ENCODE assay signal across 22 cellular contexts in the genomic region with DNA sequence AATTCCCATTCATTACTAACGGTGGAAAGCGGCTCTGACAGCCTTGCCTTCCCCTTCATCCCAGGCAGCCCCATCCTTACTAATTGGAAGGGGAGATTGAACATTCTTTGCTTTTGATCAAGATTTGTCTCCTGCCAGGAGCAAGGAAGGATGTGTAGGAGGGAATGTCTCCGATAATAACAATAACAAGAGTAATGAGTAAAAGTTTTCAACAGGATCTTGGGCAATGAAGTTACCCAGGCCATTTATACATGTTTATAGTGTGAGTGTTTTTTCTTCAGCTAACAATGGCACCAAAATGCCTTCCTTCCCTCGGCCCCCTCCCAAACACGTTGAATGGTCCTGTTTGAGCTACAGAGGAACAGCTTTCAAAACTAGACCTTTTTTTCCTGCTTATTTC.
"Had no signal": no experiment of that assay in that cellular context is flagged by ENCODE, and none has a peak within 500 bp of the region (broad histone marks: within the 10 kb centered on the region; RNA-seq: fewer than 3 reads in every experiment).

No MANE protein-coding gene starts in this region.

- H3K36me3 ChIP-seq: ascending aorta, brain microvascular endothelial cell, neutrophil, pancreas, right lobe of liver, tibial artery had no signal

- H3K4me1 ChIP-seq: ascending aorta, pancreas, right lobe of liver had no signal

- ATAC-seq: activated CD4-positive, alpha-beta T cell treated with anti-CD3 and anti-CD28 coated beads for 36 hours; activated naive CD4-positive, alpha-beta T cell treated with anti-CD3 and anti-CD28 coated beads, Interleukin-2, amount 50 U/mL, for 72 hours; activated T-helper 17 cell treated with anti-CD3 and anti-CD28 coated beads, Interleukin-2, amount 50 U/mL, for 72 hours; natural killer cell; pancreas; stimulated activated effector memory CD8-positive, alpha-beta T cell treated with anti-CD3 and anti-CD28 coated beads, Interleukin-12 subunit alpha, Interleukin-12 subunit beta, amount 100 ng/mL, for 72 hours; stimulated activated naive CD8-positive, alpha-beta T cell treated with anti-CD3 and anti-CD28 coated beads, Interleukin-15, amount 100 ng/mL, for 72 hours had no signal

- H3K27me3 ChIP-seq: ascending aorta, brain microvascular endothelial cell, pancreas, right lobe of liver, tibial artery had no signal

- H3K9me3 ChIP-seq: ascending aorta, neutrophil, pancreas, right lobe of liver, tibial artery had no signal

- H3K27ac ChIP-seq: ascending aorta, brain microvascular endothelial cell, neutrophil, pancreas, right lobe of liver, tibial artery had no signal

- H3K4me3 ChIP-seq: ascending aorta, pancreas, right lobe of liver, tibial artery had no signal

- DNase-seq: activated B cell treated with CpG ODN at 0.5 μM for 24 hours; activated CD4-positive, alpha-beta T cell treated with anti-CD3 and anti-CD28 coated beads for 36 hours; activated CD4-positive, alpha-beta T cell treated with anti-CD3 and anti-CD28 coated beads, Interleukin-2, amount 50 U/mL, for 4 hours; activated CD8-positive, alpha-beta memory T cell treated with anti-CD3 and anti-CD28 coated beads for 24 hours; activated CD8-positive, alpha-beta memory T cell treated with anti-CD3 and anti-CD28 coated beads, Interleukin-2, amount 50 U/mL, for 4 hours; activated T-cell treated with anti-CD3 and anti-CD28 coated beads, Interleukin-2, amount 50 U/mL, for 24 hours; brain microvascular endothelial cell; central memory CD4-positive, alpha-beta T cell; midbrain; natural killer cell; pancreas; small intestine; stimulated activated CD4-positive, alpha-beta T cell treated with anti-CD3 and anti-CD28 coated beads, Interleukin-2, amount 100 ng/mL, for 24 hours; stimulated activated naive CD8-positive, alpha-beta T cell treated with anti-CD3 and anti-CD28 coated beads, Interleukin-15, amount 100 ng/mL, for 72 hours; T-helper 9 cell; tibial artery had no signal
